ENCODE assay signal across 1 cellular context in the genomic region with DNA sequence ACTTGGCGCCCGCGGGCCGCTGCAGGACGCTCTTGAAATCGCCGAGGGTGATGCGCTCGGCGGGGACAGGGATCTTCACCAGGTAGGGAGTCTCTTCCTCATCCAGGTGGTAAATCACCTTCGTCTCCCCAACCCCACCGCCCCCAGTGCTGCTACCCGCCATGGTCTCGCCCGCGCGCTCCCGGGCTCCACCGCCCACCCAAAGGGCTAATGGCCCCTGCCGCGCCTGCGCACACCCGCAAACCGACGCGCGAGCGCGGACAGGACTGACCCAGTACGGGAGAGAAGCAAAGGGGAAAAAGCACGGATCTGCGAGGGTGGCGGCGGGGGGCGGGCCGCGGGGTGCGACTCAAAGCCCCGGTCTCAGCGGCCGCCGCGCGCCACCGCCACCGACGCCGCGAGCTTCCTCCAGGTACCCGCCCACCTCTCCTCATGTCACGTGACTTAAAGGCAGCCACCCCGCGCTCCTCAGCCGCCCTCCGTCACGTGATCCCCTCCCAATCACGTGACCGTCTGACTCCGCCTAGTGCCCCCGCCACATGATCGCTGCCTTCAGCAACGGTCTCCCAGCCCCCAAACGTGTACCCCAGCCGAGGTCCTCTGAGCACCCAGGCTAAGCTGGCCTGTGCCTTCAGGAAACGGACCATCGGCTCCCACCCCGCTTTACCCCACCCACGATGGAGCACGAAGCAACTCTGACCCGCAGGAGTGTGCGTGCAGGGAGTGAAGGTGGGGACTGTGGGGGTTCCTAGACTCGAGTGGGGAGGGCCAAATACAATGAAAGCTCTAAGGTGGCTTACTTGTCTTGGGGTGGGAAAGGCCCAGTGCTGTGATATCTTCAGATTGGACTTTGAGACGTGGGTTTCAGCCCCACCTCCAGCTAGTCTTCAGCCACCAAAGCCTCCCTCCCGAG.
TF ChIP-seq lines count a peak whose summit lies in the region.

Gene DVL2 (minus strand): TSS at position 418 of the 913 bp plus-strand sequence. CDS start 255 bp downstream, at position 163.

TF ChIP-seq in HepG2, 621 proteins besides CTCF, POLR2A, EP300 and RAD21 (continued from another document and continues in another):
- TF ChIP-seq ZFP91 (CRISPR knock-in tag; IDR thresholded peaks at IDR 0.05; ENCODE audit: borderline replicate concordance) (peak; percentile 85), ZNF142 (CRISPR knock-in tag; IDR thresholded peaks at IDR 0.05) (peak; percentile 73; the same call in 1 of the 2 replicates), KDM4B (CRISPR knock-in tag; IDR thresholded peaks at IDR 0.05) (no peak), TEAD2 (CRISPR knock-in tag; IDR thresholded peaks at IDR 0.05) (no peak), MIER2 (CRISPR knock-in tag; IDR thresholded peaks at IDR 0.05) (peak; percentile 66; the same call in 1 of the 2 replicates), SMAD1 (CRISPR knock-in tag; IDR thresholded peaks at IDR 0.05; ENCODE audit: borderline replicate concordance, low read depth) (0 out of 2 replicates have a peak, but pooled peaks have one; percentile 45), FOXK2 (IDR thresholded peaks at IDR 0.05) (peak; percentile 18; the same call in 1 of the 2 replicates), IRF1 (CRISPR knock-in tag; IDR thresholded peaks at IDR 0.05; ENCODE audit: low read depth) (no peak), ZZZ3 (CRISPR knock-in tag; IDR thresholded peaks at IDR 0.05; ENCODE audit: borderline replicate concordance) (peak; percentile 92), ZNF33B (CRISPR knock-in tag; IDR thresholded peaks at IDR 0.05) (0 out of 2 replicates have a peak, but pooled peaks have one; percentile 33), ZNF317 (CRISPR knock-in tag; IDR thresholded peaks at IDR 0.05) (0 out of 2 replicates have a peak, but pooled peaks have one; percentile 20), SMARCE1 (IDR thresholded peaks at IDR 0.05; ENCODE audit: borderline replicate concordance) (no peak), KMT2B (CRISPR knock-in tag; IDR thresholded peaks at IDR 0.05) (peak; percentile 71), HDAC2 (CRISPR knock-in tag; IDR thresholded peaks at IDR 0.05) (peak; percentile 80), PHF5A (CRISPR knock-in tag; IDR thresholded peaks at IDR 0.05; ENCODE audit: low read depth, unreplicated experiment) (peak; percentile 89), MIER3 (CRISPR knock-in tag; IDR thresholded peaks at IDR 0.05; ENCODE audit: borderline replicate concordance) (peak; percentile 64; the same call in 1 of the 2 replicates), NR2F1 (CRISPR knock-in tag; IDR thresholded peaks at IDR 0.05) (0 out of 4 replicates have a peak, but pooled peaks of 1 of the 2 experiments have one; percentile 28), ARNT2 (CRISPR knock-in tag; IDR thresholded peaks at IDR 0.05; ENCODE audit: low read depth) (no peak; the same call in 1 of the 2 replicates), MIXL1 (CRISPR knock-in tag; IDR thresholded peaks at IDR 0.05) (0 out of 2 replicates have a peak, but pooled peaks have one; percentile 10), CBX2 (IDR thresholded peaks at IDR 0.05; ENCODE audit: low read depth, low read length) (no peak), CBX2 (CRISPR knock-in tag; IDR thresholded peaks at IDR 0.05; ENCODE audit: low read depth) (no peak), ZNF234 (CRISPR knock-in tag; conservative IDR thresholded peaks at IDR 0.05) (no peak), FOXP4 (CRISPR knock-in tag; IDR thresholded peaks at IDR 0.05) (peak; percentile 75), TBL1XR1 (IDR thresholded peaks at IDR 0.05; ENCODE audit: borderline replicate concordance, low read length, partially characterized antibody) (peak; percentile 91), FOSL2 (CRISPR knock-in tag; IDR thresholded peaks at IDR 0.05) (peak; percentile 60), JUND (CRISPR knock-in tag; IDR thresholded peaks at IDR 0.05) (no peak), NAIF1 (CRISPR knock-in tag; IDR thresholded peaks at IDR 0.05; ENCODE audit: borderline replicate concordance) (peak; percentile 89), SMC3 (IDR thresholded peaks at IDR 0.05; ENCODE audit: low read length) (no peak), ZNF598 (CRISPR knock-in tag; IDR thresholded peaks at IDR 0.05; ENCODE audit: borderline replicate concordance) (0 out of 2 replicates have a peak, but pooled peaks have one; percentile 50), MAFF (IDR thresholded peaks at IDR 0.05; ENCODE audit: low read depth, low read length) (no peak), AKAP8 (CRISPR knock-in tag; IDR thresholded peaks at IDR 0.05) (peak; percentile 100), ZNF121 (CRISPR knock-in tag; IDR thresholded peaks at IDR 0.05) (no peak; the same call in 1 of the 2 replicates), NFATC3 (CRISPR knock-in tag; IDR thresholded peaks at IDR 0.05) (no peak), KDM5B (CRISPR knock-in tag; IDR thresholded peaks at IDR 0.05; ENCODE audit: borderline replicate concordance) (peak; percentile 63; the same call in 1 of the 2 replicates), ZSCAN9 (CRISPR knock-in tag; IDR thresholded peaks at IDR 0.05; ENCODE audit: borderline replicate concordance) (0 out of 2 replicates have a peak, but pooled peaks have one; percentile 40), ASH2L (IDR thresholded peaks at IDR 0.05; ENCODE audit: insufficient read length, low read depth, low read length) (peak; percentile 73), HHEX (CRISPR knock-in tag; IDR thresholded peaks at IDR 0.05) (no peak), ZNF34 (CRISPR knock-in tag; IDR thresholded peaks at IDR 0.05; ENCODE audit: borderline replicate concordance) (no peak), SYNCRIP (IDR thresholded peaks at IDR 0.05; ENCODE audit: insufficient read depth, low read depth, low read length) (no peak), ZEB1 (IDR thresholded peaks at IDR 0.05; ENCODE audit: insufficient replicate concordance, low read depth) (no peak), TP53 (CRISPR knock-in tag; conservative IDR thresholded peaks at IDR 0.05) (peak; percentile 83), RBM39 (IDR thresholded peaks at IDR 0.05; ENCODE audit: low read depth, low read length, poor library complexity, severe bottlenecking) (peak; percentile 96), SNRNP70 (IDR thresholded peaks at IDR 0.05; ENCODE audit: low read depth, low read length) (no peak), ZNF335 (CRISPR knock-in tag; IDR thresholded peaks at IDR 0.05) (no peak; the same call in 1 of the 2 replicates), TOE1 (CRISPR knock-in tag; IDR thresholded peaks at IDR 0.05) (0 out of 2 replicates have a peak, but pooled peaks have one; percentile 75), SOX13 (IDR thresholded peaks at IDR 0.05) (no peak), SOX13 (CRISPR knock-in tag; conservative IDR thresholded peaks at IDR 0.05 in 1 of 2, IDR thresholded peaks at IDR 0.05 in 1 of 2) (peak in 1 of 2 experiments; percentile 19; a peak in 2 of 4 replicates), THRA (CRISPR knock-in tag; IDR thresholded peaks at IDR 0.05; ENCODE audit: borderline replicate concordance) (peak; percentile 47; the same call in 1 of the 2 replicates), ZSCAN12 (CRISPR knock-in tag; IDR thresholded peaks at IDR 0.05) (no peak), ZNF460 (CRISPR knock-in tag; IDR thresholded peaks at IDR 0.05; ENCODE audit: borderline replicate concordance) (no peak), ELF3 (CRISPR knock-in tag; IDR thresholded peaks at IDR 0.05) (peak; percentile 66; the same call in 1 of the 2 replicates)
- TF ChIP-seq, protein P1, sequence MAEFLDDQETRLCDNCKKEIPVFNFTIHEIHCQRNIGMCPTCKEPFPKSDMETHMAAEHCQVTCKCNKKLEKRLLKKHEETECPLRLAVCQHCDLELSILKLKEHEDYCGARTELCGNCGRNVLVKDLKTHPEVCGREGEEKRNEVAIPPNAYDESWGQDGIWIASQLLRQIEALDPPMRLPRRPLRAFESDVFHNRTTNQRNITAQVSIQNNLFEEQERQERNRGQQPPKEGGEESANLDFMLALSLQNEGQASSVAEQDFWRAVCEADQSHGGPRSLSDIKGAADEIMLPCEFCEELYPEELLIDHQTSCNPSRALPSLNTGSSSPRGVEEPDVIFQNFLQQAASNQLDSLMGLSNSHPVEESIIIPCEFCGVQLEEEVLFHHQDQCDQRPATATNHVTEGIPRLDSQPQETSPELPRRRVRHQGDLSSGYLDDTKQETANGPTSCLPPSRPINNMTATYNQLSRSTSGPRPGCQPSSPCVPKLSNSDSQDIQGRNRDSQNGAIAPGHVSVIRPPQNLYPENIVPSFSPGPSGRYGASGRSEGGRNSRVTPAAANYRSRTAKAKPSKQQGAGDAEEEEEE (CRISPR knock-in tag; IDR thresholded peaks at IDR 0.05; ENCODE audit: borderline replicate concordance), result no peak
